30 cellular contexts compared by ENCODE assay signal in genomic region chrX:120372667-120373370, GRCh38. TPM values are rescaled to one million over a fixed set of nuclear protein-coding genes. Genes with fewer than 3 reads are reported as not detected.
"Had no signal": no experiment of that assay in that cellular context is flagged by ENCODE, and none has a peak within 500 bp of the region (broad histone marks: within the 10 kb centered on the region; RNA-seq: fewer than 3 reads in every experiment).

No MANE protein-coding gene starts in this region.

- H3K4me3 ChIP-seq: esophagus squamous epithelium, prostate gland, sigmoid colon, transverse colon, vagina had no signal

- H3K27me3 ChIP-seq: esophagus squamous epithelium, foreskin keratinocyte, sigmoid colon, transverse colon, vagina had no signal

- H3K36me3 Mint-ChIP-seq: activated naive CD4-positive, alpha-beta T cell treated with anti-CD3 and anti-CD28 coated beads, Interleukin-2, amount 10 ng/mL, durations not matched to agents 7 days and 5 days had no signal

- H3K9me3 Mint-ChIP-seq: activated naive CD4-positive, alpha-beta T cell treated with anti-CD3 and anti-CD28 coated beads, Interleukin-2, amount 10 ng/mL, durations not matched to agents 7 days and 5 days; activated naive CD8-positive, alpha-beta T cell treated with anti-CD3 and anti-CD28 coated beads, Interleukin-2, amount 50 U/mL, for 24 hours had no signal

- H3K27ac Mint-ChIP-seq: activated naive CD4-positive, alpha-beta T cell treated with anti-CD3 and anti-CD28 coated beads, Interleukin-2, amount 10 ng/mL, durations not matched to agents 7 days and 5 days; activated naive CD8-positive, alpha-beta T cell treated with anti-CD3 and anti-CD28 coated beads, Interleukin-2, amount 50 U/mL, for 24 hours; T-helper 17 cell had no signal

- H3K27me3 Mint-ChIP-seq: activated naive CD8-positive, alpha-beta T cell treated with anti-CD3 and anti-CD28 coated beads, Interleukin-2, amount 50 U/mL, for 24 hours; T-helper 17 cell had no signal

- H3K9me3 ChIP-seq: esophagus squamous epithelium, prostate gland, sigmoid colon, transverse colon, vagina had no signal

- H3K27ac ChIP-seq: esophagus squamous epithelium, foreskin keratinocyte, prostate gland, sigmoid colon, transverse colon, vagina, WERI-Rb-1 had no signal

- DNase-seq: activated CD4-positive, alpha-beta T cell treated with anti-CD3 and anti-CD28 coated beads for 1 hour; activated CD8-positive, alpha-beta memory T cell treated with anti-CD3 and anti-CD28 coated beads for 24 hours; activated CD8-positive, alpha-beta memory T cell treated with anti-CD3 and anti-CD28 coated beads, Interleukin-2, amount 50 U/mL, for 48 hours; activated effector memory CD4-positive, alpha-beta T cell treated with Interleukin-2 at 50 U/mL for 16 hours; activated naive CD4-positive, alpha-beta T cell treated with anti-CD3 and anti-CD28 coated beads, Interleukin-2, amount 10 ng/mL, durations not matched to agents 7 days and 5 days; activated naive CD8-positive, alpha-beta T cell treated with anti-CD3 and anti-CD28 coated beads, Interleukin-2, amount 50 U/mL, for 24 hours; activated T-cell treated with anti-CD3 and anti-CD28 coated beads, Interleukin-2, amount 50 U/mL, for 48 hours; dermis blood vessel endothelial cell; effector memory CD4-positive, alpha-beta T cell; esophagus squamous epithelium; foreskin keratinocyte; glutamatergic neuron; hippocampal formation; islet precursor cell; midbrain; sigmoid colon; stimulated activated CD4-positive, alpha-beta T cell treated with anti-CD3 and anti-CD28 coated beads, Interleukin-12 subunit alpha, Interleukin-12 subunit beta, amount 100 ng/mL, for 4 hours; stimulated activated CD4-positive, alpha-beta T cell treated with anti-CD3 and anti-CD28 coated beads, Interleukin-1b, Interleukin-23, amount 100 ng/mL, for 48 hours; stimulated activated CD8-positive, alpha-beta memory T cell treated with anti-CD3 and anti-CD28 coated beads, Interleukin-4, amount 100 ng/mL, for 48 hours; stimulated activated naive CD8-positive, alpha-beta T cell treated with anti-CD3 and anti-CD28 coated beads, Interleukin-15, Interleukin-2, amounts not matched to agents 100 U/mL and 50 U/mL, for 24 hours; T-helper 17 cell; transverse colon; WERI-Rb-1 had no signal

- H3K36me3 ChIP-seq: esophagus squamous epithelium, prostate gland, sigmoid colon, transverse colon, vagina, WERI-Rb-1 had no signal

- H3K4me3 Mint-ChIP-seq: activated naive CD4-positive, alpha-beta T cell treated with anti-CD3 and anti-CD28 coated beads, Interleukin-2, amount 10 ng/mL, durations not matched to agents 7 days and 5 days; activated naive CD8-positive, alpha-beta T cell treated with anti-CD3 and anti-CD28 coated beads, Interleukin-2, amount 50 U/mL, for 24 hours; T-helper 17 cell had no signal

- H3K4me1 Mint-ChIP-seq: activated naive CD4-positive, alpha-beta T cell treated with anti-CD3 and anti-CD28 coated beads, Interleukin-2, amount 10 ng/mL, durations not matched to agents 7 days and 5 days; activated naive CD8-positive, alpha-beta T cell treated with anti-CD3 and anti-CD28 coated beads, Interleukin-2, amount 50 U/mL, for 24 hours; T-helper 17 cell had no signal

- H3K4me1 ChIP-seq: esophagus squamous epithelium, foreskin keratinocyte, prostate gland, sigmoid colon, transverse colon, vagina had no signal

- FAIRE-seq: bronchial epithelial cell had no signal

RNA-seq across cellular contexts. Expression of gene ATP1B4, which starts 10.9 kb away (rescaled TPM):
- total RNA-seq: bronchial epithelial cell, cerebellum, dermis blood vessel endothelial cell, esophagus squamous epithelium, foreskin keratinocyte, lung microvascular endothelial cell, omental fat pad, sigmoid colon, T-helper 17 cell, transverse colon had no signal
- polyA plus RNA-seq: foreskin keratinocyte, neural cell, sigmoid colon had no signal
